Comparison of ENCODE assay signal across 8 cellular contexts in genomic region chr2:113877651-113878594, GRCh38. TPM values are rescaled to one million over a fixed set of nuclear protein-coding genes. Genes with fewer than 3 reads are reported as not detected.
A peak's percentile ranks its signal among the peaks of the same experiment; 100 is the strongest.
DNase-seq lines count a peak whose midpoint lies in the region; FAIRE-seq and TF ChIP-seq lines count a peak whose summit lies in the region.

No MANE protein-coding gene starts in this region.

- intact Hi-C loops in esophagus muscularis mucosa (cut with DNase I): no loop called here

- H3K18ac ChIP-seq in mesendoderm (ENCODE audit: low read length): no peak overlapping the region

- H3K27me3 ChIP-seq in keratinocyte (ENCODE audit: control insufficient read depth, extremely low read depth, insufficient read depth, low read length): no peaks in the 10 kb centered on the region
- H3K27me3 ChIP-seq in esophagus muscularis mucosa: no peaks in the 10 kb centered on the region
- H3K27me3 ChIP-seq in mesendoderm (ENCODE audit: insufficient read depth, low read length, poor library complexity): no peaks in the 10 kb centered on the region

- dilution Hi-C loops in keratinocyte (cut with MboI; ENCODE audit: extremely low pct_ligation_motif_present, low sequenced_read_pairs): no loop called here

- H3K4me2 ChIP-seq in keratinocyte (ENCODE audit: control insufficient read depth, extremely low read depth, insufficient read depth, low read depth, low read length) (peak overlapping the region; percentile 62), mesendoderm (ENCODE audit: low read length) (no peak overlapping the region)

- peak overlapping the region; percentile 41 for H3K9ac ChIP-seq in keratinocyte (ENCODE audit: control insufficient read depth, extremely low read depth, insufficient read depth, low read length)
- no peak overlapping the region for H3K9ac ChIP-seq in mesendoderm (ENCODE audit: low read length)

- H3K79me2 ChIP-seq in keratinocyte (ENCODE audit: control insufficient read depth, insufficient read depth, low read length) (no peaks in the 10 kb centered on the region), mesendoderm (ENCODE audit: control insufficient read depth, insufficient read depth, low read length) (no peaks in the 10 kb centered on the region)

- H3K4me3 ChIP-seq in HEK293 (ENCODE audit: low read depth, low read length): no peak overlapping the region
- no peak overlapping the region for H3K4me3 ChIP-seq in keratinocyte (ENCODE audit: control insufficient read depth in 2 of 3, extremely low read depth in 1 of 3, insufficient read depth in 2 of 3, low read depth in 1 of 3, low read length in 3 of 3)
- no peak overlapping the region for H3K4me3 ChIP-seq in esophagus muscularis mucosa
- no peak overlapping the region for H3K4me3 ChIP-seq in mesendoderm (ENCODE audit: low read length)

- H4K5ac ChIP-seq in mesendoderm (ENCODE audit: low read length): no peak overlapping the region

- no peak overlapping the region for H4K8ac ChIP-seq in mesendoderm (ENCODE audit: low read depth, low read length)

- TF ChIP-seq CTCF in HEK293 (tag by site-specific recombination; IDR thresholded peaks at IDR 0.05): no peak
- TF ChIP-seq CTCF in keratinocyte (optimal IDR thresholded peaks at IDR 0.05 in 1 of 3, IDR thresholded peaks at IDR 0.05 in 1 of 3, conservative IDR thresholded peaks at IDR 0.05 in 1 of 3; ENCODE audit: extremely low read depth in 1 of 3, insufficient read depth in 2 of 3, low read length in 3 of 3): no peak
- TF ChIP-seq CTCF in esophagus muscularis mucosa (IDR thresholded peaks at IDR 0.05): no peak

- H3K9me3 ChIP-seq in HEK293 (ENCODE audit: control insufficient read depth, insufficient read depth, low read depth, low read length) (no peaks in the 10 kb centered on the region), keratinocyte (ENCODE audit: control insufficient read depth, low read depth, low read length) (no peaks in the 10 kb centered on the region), esophagus muscularis mucosa (no peaks in the 10 kb centered on the region)

- H3K4me3 Mint-ChIP-seq in activated CD4-positive, alpha-beta memory T cell treated with anti-CD3 and anti-CD28 coated beads, Interleukin-2, amount 10 ng/mL, durations not matched to agents 7 days and 5 days: peak overlapping the region; percentile 35

- H2BK120ac ChIP-seq in mesendoderm (ENCODE audit: low read depth, low read length): no peak overlapping the region

- no peak overlapping the region for H2AK5ac ChIP-seq in mesendoderm (ENCODE audit: low read length)

- no peaks in the 10 kb centered on the region for H4K20me1 ChIP-seq in keratinocyte (ENCODE audit: control insufficient read depth, extremely low read depth, insufficient read depth, low read length)

- no peak for TF ChIP-seq EP300 in esophagus muscularis mucosa (IDR thresholded peaks at IDR 0.05)

- WGBS in esophagus muscularis mucosa: 19% methylated on average over 5 of the region's 5 CpGs
- WGBS in mesendoderm (ENCODE audit: extremely low coverage, insufficient coverage, low lambda C conversion rate): no CpG with 5 or more reads among the region's 5 CpGs

- no peaks in the 10 kb centered on the region for H3K27me3 Mint-ChIP-seq in activated CD4-positive, alpha-beta memory T cell treated with anti-CD3 and anti-CD28 coated beads, Interleukin-2, amount 10 ng/mL, durations not matched to agents 7 days and 5 days

- no peaks in the 10 kb centered on the region for H3K9me3 Mint-ChIP-seq in activated CD4-positive, alpha-beta memory T cell treated with anti-CD3 and anti-CD28 coated beads, Interleukin-2, amount 10 ng/mL, durations not matched to agents 7 days and 5 days

- TF ChIP-seq POLR2A in esophagus muscularis mucosa (IDR thresholded peaks at IDR 0.05; ENCODE audit: low read depth): no peak

- H3K4me1 Mint-ChIP-seq in activated CD4-positive, alpha-beta memory T cell treated with anti-CD3 and anti-CD28 coated beads, Interleukin-2, amount 10 ng/mL, durations not matched to agents 7 days and 5 days: peaks cover 61% of the 10 kb centered on the region

- DNase-seq in AG08396 (ENCODE audit: low spot score): peak; percentile 22
- no peak for DNase-seq in activated CD4-positive, alpha-beta memory T cell treated with anti-CD3 and anti-CD28 coated beads, Interleukin-2, amount 10 ng/mL, durations not matched to agents 7 days and 5 days
- DNase-seq in keratinocyte (ENCODE audit: low read depth, low spot score): no peak
- DNase-seq in esophagus muscularis mucosa (ENCODE audit: extremely low spot score): no peak
- DNase-seq in activated gamma-delta T cell treated with Interleukin-2 at 50 U/mL for 16 hours: no peak
- DNase-seq in stimulated activated CD4-positive, alpha-beta T cell treated with anti-CD3 and anti-CD28 coated beads, Interleukin-12 subunit alpha, Interleukin-12 subunit beta, amount 100 ng/mL, for 4 hours: no peak
- no peak for DNase-seq in mesendoderm

- no peak overlapping the region for H3K4ac ChIP-seq in mesendoderm (ENCODE audit: low read depth, low read length)

- H3K36me3 ChIP-seq in HEK293 (ENCODE audit: control insufficient read depth in 2 of 2, insufficient read depth in 1 of 2, low read length in 2 of 2) (no peaks in the 10 kb centered on the region), keratinocyte (ENCODE audit: control insufficient read depth in 2 of 2, extremely low read depth in 1 of 2, insufficient read depth in 2 of 2, low read length in 2 of 2) (peaks cover 0 to 1% of the 10 kb centered on the region in 2 experiments), esophagus muscularis mucosa (no peaks in the 10 kb centered on the region), mesendoderm (ENCODE audit: control insufficient read depth, insufficient read depth, low read length) (no peaks in the 10 kb centered on the region)

- no peak overlapping the region for H3K23ac ChIP-seq in mesendoderm (ENCODE audit: low read length)

- peak overlapping the region; percentile 38; the same call in 1 of the 2 replicates for H3K27ac ChIP-seq in HEK293 (ENCODE audit: extremely low read depth, low read depth, low read length)
- peak overlapping the region; percentile 20 for H3K27ac ChIP-seq in keratinocyte (ENCODE audit: control insufficient read depth, insufficient read depth, low read length)
- no peak overlapping the region for H3K27ac ChIP-seq in esophagus muscularis mucosa (replicated peaks in 1 of 4)
- no peak overlapping the region for H3K27ac ChIP-seq in mesendoderm (ENCODE audit: low read depth, low read length)

- no peak overlapping the region for H2BK15ac ChIP-seq in mesendoderm (replicated peaks; ENCODE audit: low read depth)

- peak overlapping the region; percentile 87 for H3K27ac Mint-ChIP-seq in activated CD4-positive, alpha-beta memory T cell treated with anti-CD3 and anti-CD28 coated beads, Interleukin-2, amount 10 ng/mL, durations not matched to agents 7 days and 5 days

- no peak overlapping the region for H3K56ac ChIP-seq in mesendoderm (ENCODE audit: low read length)

- CTCF ChIA-PET in HEK293 (lab: Yijun Ruan, JAX): interaction anchor here (1.5 to 2.1 kb wide), 2 partner anchors 10 to 59 kb away, joined by 5 read pairs; no protein-coding TSS in a partner anchor
- CTCF ChIA-PET in activated CD4-positive, alpha-beta memory T cell treated with anti-CD3 and anti-CD28 coated beads, Interleukin-2, amount 10 ng/mL, durations not matched to agents 7 days and 5 days (lab: Charles Lee): interaction anchor here (1.1 to 2.7 kb wide), 6 partner anchors 7 to 121 kb away, joined by 3 to 14 read pairs (median 6); partner anchors contain the start of genes ACTR3 and SLC35F5

- peak; percentile 63 for FAIRE-seq in keratinocyte (lab: Jason Lieb, UNC)

- peaks cover 26% of the 10 kb centered on the region for H3K4me1 ChIP-seq in HEK293 (ENCODE audit: control insufficient read depth, insufficient read depth, low read length)
- peaks cover 23% of the 10 kb centered on the region for H3K4me1 ChIP-seq in keratinocyte (ENCODE audit: control insufficient read depth, extremely low read depth, insufficient read depth, low read length)
- H3K4me1 ChIP-seq in esophagus muscularis mucosa: peaks cover 6 to 12% (median 11%) of the 10 kb centered on the region in 4 donors
- no peaks in the 10 kb centered on the region for H3K4me1 ChIP-seq in mesendoderm (ENCODE audit: control insufficient read depth, low read depth, low read length)

- no peak overlapping the region for H2BK5ac ChIP-seq in mesendoderm (ENCODE audit: low read length)

- no peaks in the 10 kb centered on the region for H3K79me1 ChIP-seq in mesendoderm (ENCODE audit: low read length)

- no peaks in the 10 kb centered on the region for H3K9me1 ChIP-seq in keratinocyte (ENCODE audit: control insufficient read depth, extremely low read depth, insufficient read depth, low read length)

- POLR2A ChIA-PET in HEK293 (lab: Yijun Ruan, JAX): interaction anchor here (1.9 to 2.9 kb wide), 2 partner anchors 12 to 121 kb away, joined by 6 to 16 read pairs; partner anchors contain the start of genes ACTR3 and SLC35F5
- POLR2A ChIA-PET in activated CD4-positive, alpha-beta memory T cell treated with anti-CD3 and anti-CD28 coated beads, Interleukin-2, amount 10 ng/mL, durations not matched to agents 7 days and 5 days (lab: Charles Lee): interaction anchor here (1.1 to 7.0 kb wide), 5 partner anchors 11 to 121 kb away, joined by 3 to 113 read pairs (median 25); partner anchors contain the start of genes ACTR3 and SLC35F5

- H3K36me3 Mint-ChIP-seq in activated CD4-positive, alpha-beta memory T cell treated with anti-CD3 and anti-CD28 coated beads, Interleukin-2, amount 10 ng/mL, durations not matched to agents 7 days and 5 days (ENCODE audit: low read depth): peaks cover 44% of the 10 kb centered on the region

- peak overlapping the region; percentile 62 for H2AFZ ChIP-seq in keratinocyte (ENCODE audit: control insufficient read depth, low read length)

RNA-seq across cellular contexts. Expression of gene ACTR3, which starts 12.0 kb away (rescaled TPM):
- 100 to 1,000 TPM; 580 to 592 TPM for total RNA-seq in activated CD4-positive, alpha-beta memory T cell treated with anti-CD3 and anti-CD28 coated beads, Interleukin-2, amount 10 ng/mL, durations not matched to agents 7 days and 5 days
- polyA plus RNA-seq in keratinocyte: 230 to 340 TPM (median 232 TPM) in 3 replicates
- 221 TPM for polyA plus RNA-seq in keratinocyte (2011; ENCODE audit: low read depth)
- polyA plus RNA-seq in keratinocyte (2011; cell fraction: cytosol; rRNA removed): 219 and 347 TPM in 2 replicates
- polyA plus RNA-seq in keratinocyte (2011; cell fraction: nucleus; rRNA removed): 170 and 240 TPM in 2 replicates
- polyA plus RNA-seq in keratinocyte (2012; ENCODE audit: low replicate concordance): 159 and 232 TPM in 2 replicates
- 103 to 389 TPM (median 268 TPM) in 3 replicates for polyA minus RNA-seq in keratinocyte
- polyA minus RNA-seq in keratinocyte (2011; cell fraction: cytosol; rRNA and poly(A)+ RNA removed): 491 TPM
- 108 and 203 TPM in 2 replicates for polyA minus RNA-seq in keratinocyte (2011; cell fraction: nucleus; rRNA and poly(A)+ RNA removed)
- total RNA-seq in esophagus muscularis mucosa: 100 to 1,000 TPM; 163 to 198 (median 188) TPM
- polyA plus RNA-seq in mesendoderm (2013, experiment 1 of 2): 215 TPM
- 213 TPM for polyA plus RNA-seq in mesendoderm (2013, experiment 2 of 2)

Comparison
In these comparisons a context has a peak if more than half of its experiments do, and no peak if none do; other contexts are left out.
1. H3K27ac ChIP-seq: peak in HEK293 (single experiment) and keratinocyte (single experiment); none in esophagus muscularis mucosa (0 of 4) and mesendoderm (single experiment).